ENCODE assay signal across 8 cellular contexts in genomic region chr17:20908373-20909273, GRCh38.
DNase-seq lines count a peak whose midpoint lies in the region; ATAC-seq and TF ChIP-seq lines count a peak whose summit lies in the region.

No MANE protein-coding gene starts in this region.

- H3K27me3 Mint-ChIP-seq in activated naive CD8-positive, alpha-beta T cell treated with anti-CD3 and anti-CD28 coated beads, Interleukin-2, amount 10 ng/mL, durations not matched to agents 7 days and 5 days: peaks cover 18% of the 10 kb centered on the region
- H3K27me3 Mint-ChIP-seq in osteocyte (ENCODE audit: unreplicated experiment): no peaks in the 10 kb centered on the region

- peak overlapping the region; percentile 76 for H3K14ac ChIP-seq in IMR-90 (replicated peaks; ENCODE audit: low read depth, low read length)

- intact Hi-C loops in IMR-90 (cut with micrococcal nuclease): loop anchor here (1.0 to 10.0 kb wide), 2 partner anchors 54 to 85 kb away; no protein-coding TSS in a partner anchor
- intact Hi-C loops in head of caudate nucleus (cut with DNase I): no loop called here

- peak overlapping the region; percentile 93 for H4K5ac ChIP-seq in IMR-90 (ENCODE audit: low read depth, low read length)

- POLR2A ChIA-PET in IMR-90 (lab: Charles Lee; ENCODE audit: unreplicated experiment): no interaction called here
- POLR2A ChIA-PET in activated naive CD8-positive, alpha-beta T cell treated with anti-CD3 and anti-CD28 coated beads, Interleukin-2, amount 10 ng/mL, durations not matched to agents 7 days and 5 days (lab: Charles Lee): interaction anchor here (0.6 kb wide), 1 partner anchor 9 kb away, joined by 4 read pairs; no protein-coding TSS in a partner anchor

- H2BK5ac ChIP-seq in IMR-90 (ENCODE audit: low read depth, low read length, poor library complexity, severe bottlenecking): peak overlapping the region; percentile 73

- CTCF ChIA-PET in IMR-90 (lab: Yijun Ruan, JAX): no interaction called here

- no peaks in the 10 kb centered on the region for H3K36me3 Mint-ChIP-seq in activated naive CD8-positive, alpha-beta T cell treated with anti-CD3 and anti-CD28 coated beads, Interleukin-2, amount 10 ng/mL, durations not matched to agents 7 days and 5 days
- H3K36me3 Mint-ChIP-seq in osteocyte (ENCODE audit: unreplicated experiment): peaks cover 5% of the 10 kb centered on the region

- H3K18ac ChIP-seq in IMR-90 (ENCODE audit: low read depth, low read length): peak overlapping the region; percentile 92

- no peaks in the 10 kb centered on the region for H3K36me3 ChIP-seq in IMR-90 (ENCODE audit: control insufficient read depth, insufficient read depth, low read length)

- DNase-seq in COLO829 (ENCODE audit: low spot score) (peak; percentile 82), IMR-90 (peak; percentile 53), SKM-1 (lab: John Stamatoyannopoulos, UW; ENCODE audit: unreplicated experiment) (peak; percentile 81), head of caudate nucleus (peak; percentile 90 to 98 (median 94)), osteocyte (ENCODE audit: extremely low spot score, unreplicated experiment) (peak; percentile 88)
- peak; percentile 87 for DNase-seq in activated naive CD8-positive, alpha-beta T cell treated with anti-CD3 and anti-CD28 coated beads, Interleukin-2, amount 10 ng/mL, durations not matched to agents 7 days and 5 days

- H3K56ac ChIP-seq in IMR-90 (ENCODE audit: extremely low read depth, insufficient read depth, low read length): no peak overlapping the region; the same call in 1 of the 2 replicates

- peak; percentile 46 for TF ChIP-seq RAD21 in IMR-90 (IDR thresholded peaks at IDR 0.05; ENCODE audit: low read length)

- no peak overlapping the region for H2BK20ac ChIP-seq in IMR-90 (ENCODE audit: low read depth, low read length)

- peak overlapping the region; percentile 99 for H2AFZ ChIP-seq in IMR-90 (replicated peaks; ENCODE audit: low read length, poor library complexity)

- peak overlapping the region; percentile 75 for H4K91ac ChIP-seq in IMR-90 (ENCODE audit: insufficient read depth, low read depth, low read length)

- peaks cover 6% of the 10 kb centered on the region for H3K4me1 Mint-ChIP-seq in activated naive CD8-positive, alpha-beta T cell treated with anti-CD3 and anti-CD28 coated beads, Interleukin-2, amount 10 ng/mL, durations not matched to agents 7 days and 5 days
- H3K4me1 Mint-ChIP-seq in osteocyte (ENCODE audit: unreplicated experiment): peaks cover 28% of the 10 kb centered on the region

- BruUV-seq in IMR-90 (replicated peaks; lab: Mats Ljungman, UMichigan): no TSS peak

- H3K9me3 ChIP-seq in IMR-90 (ENCODE audit: control insufficient read depth, insufficient read depth, low read length): no peaks in the 10 kb centered on the region

- no peaks in the 10 kb centered on the region for H3K9me3 Mint-ChIP-seq in activated naive CD8-positive, alpha-beta T cell treated with anti-CD3 and anti-CD28 coated beads, Interleukin-2, amount 10 ng/mL, durations not matched to agents 7 days and 5 days
- H3K9me3 Mint-ChIP-seq in osteocyte (ENCODE audit: unreplicated experiment): no peaks in the 10 kb centered on the region

- no peaks in the 10 kb centered on the region for H4K20me1 ChIP-seq in IMR-90 (ENCODE audit: insufficient read depth, low read length)

- H3K9me1 ChIP-seq in IMR-90 (ENCODE audit: insufficient read depth, low read length): no peaks in the 10 kb centered on the region

- TF ChIP-seq CTCF in IMR-90 (conservative IDR thresholded peaks at IDR 0.05; ENCODE audit: low read depth, low read length) (peak; percentile 59), osteocyte (IDR thresholded peaks at IDR 0.05) (peak; percentile 70)

- no peak overlapping the region; the same call in 2 of the 3 replicates for H2BK15ac ChIP-seq in IMR-90 (ENCODE audit: low read depth, low read length)

- H2AK9ac ChIP-seq in IMR-90 (replicated peaks; ENCODE audit: low read depth, low read length, poor library complexity): no peak overlapping the region

- H3K27me3 ChIP-seq in IMR-90 (ENCODE audit: control insufficient read depth, insufficient read depth, low read length): no peaks in the 10 kb centered on the region

- no peak for TF ChIP-seq POLR2A in IMR-90 (IDR thresholded peaks at IDR 0.05; ENCODE audit: low read depth, low read length)

- H3K4me2 ChIP-seq in IMR-90 (ENCODE audit: low read depth, low read length): peak overlapping the region; percentile 92

- no peaks in the 10 kb centered on the region for H3K4me1 ChIP-seq in IMR-90 (ENCODE audit: control insufficient read depth, insufficient read depth, low read length)

- ATAC-seq in GM21423 (IDR thresholded peaks at IDR 0.05; ENCODE audit: unreplicated experiment): peak; percentile 95
- peak; percentile 100 for ATAC-seq in IMR-90 (ENCODE audit: low read depth)
- ATAC-seq in activated naive CD8-positive, alpha-beta T cell treated with anti-CD3 and anti-CD28 coated beads, Interleukin-2, amount 10 ng/mL, durations not matched to agents 7 days and 5 days (ENCODE audit: low read depth): peak; percentile 100

- peak overlapping the region; percentile 85 for H2BK120ac ChIP-seq in IMR-90 (ENCODE audit: low read depth, low read length)

- H3K4ac ChIP-seq in IMR-90 (ENCODE audit: low read depth, low read length): peak overlapping the region; percentile 74

- H3K27ac Mint-ChIP-seq in activated naive CD8-positive, alpha-beta T cell treated with anti-CD3 and anti-CD28 coated beads, Interleukin-2, amount 10 ng/mL, durations not matched to agents 7 days and 5 days: peak overlapping the region; percentile 75
- peak overlapping the region; percentile 68 for H3K27ac Mint-ChIP-seq in osteocyte (ENCODE audit: unreplicated experiment)

- dilution Hi-C loops in IMR-90 (cut with HindIII; ENCODE audit: low sequenced_read_pairs, unreplicated experiment): no loop called here

- H3K23ac ChIP-seq in IMR-90 (ENCODE audit: low read depth, low read length): no peak overlapping the region; the same call in 1 of the 2 replicates

- in situ Hi-C loops in IMR-90 (cut with MboI; ENCODE audit: low sequenced_read_pairs): loop anchor here (5.0 kb wide), 1 partner anchor 84 kb away; no protein-coding TSS in a partner anchor

- no peaks in the 10 kb centered on the region for H3K79me1 ChIP-seq in IMR-90 (ENCODE audit: low read depth in 1 of 2, low read length in 2 of 2)

- H2AK5ac ChIP-seq in IMR-90 (ENCODE audit: low read depth, low read length): no peak overlapping the region

- 1% methylated on average over 20 of the region's 43 CpGs; no CpG with 5 or more reads in 1 of the 2 experiments for WGBS in IMR-90 (ENCODE audit: extremely low coverage in 2 of 2, insufficient read length in 1 of 2), 2 experiments

- H4K8ac ChIP-seq in IMR-90 (ENCODE audit: low read depth in 2 of 2, low read length in 2 of 2): peak overlapping the region; percentile 89 to 92

- H3K4me3 Mint-ChIP-seq in activated naive CD8-positive, alpha-beta T cell treated with anti-CD3 and anti-CD28 coated beads, Interleukin-2, amount 10 ng/mL, durations not matched to agents 7 days and 5 days: peak overlapping the region; percentile 80
- peak overlapping the region; percentile 57 for H3K4me3 Mint-ChIP-seq in osteocyte (ENCODE audit: unreplicated experiment)

- H3K27ac ChIP-seq in IMR-90 (ENCODE audit: insufficient read depth, low read length): peak overlapping the region; percentile 78
- peak overlapping the region; percentile 85 for H3K27ac ChIP-seq in temporal lobe (ENCODE audit: low read depth, low read length)

- peak overlapping the region; percentile 63 for H3K4me3 ChIP-seq in IMR-90 (ENCODE audit: insufficient read depth, low read depth, low read length)

- H3K9ac ChIP-seq in IMR-90 (ENCODE audit: low read depth, low read length): peak overlapping the region; percentile 80

TF ChIP-seq in IMR-90, 13 proteins besides CTCF, POLR2A, EP300 and RAD21:
- TF ChIP-seq RFX5 (IDR thresholded peaks at IDR 0.05; ENCODE audit: low read depth, low read length) (no peak), MAZ (IDR thresholded peaks at IDR 0.05; ENCODE audit: borderline replicate concordance, low read depth, low read length) (peak; percentile 80; the same call in 1 of the 2 replicates), ELK1 (IDR thresholded peaks at IDR 0.05; ENCODE audit: borderline replicate concordance, low read depth, low read length) (no peak), CHD1 (IDR thresholded peaks at IDR 0.05; ENCODE audit: low read depth, low read length) (no peak), NFE2L2 (IDR thresholded peaks at IDR 0.05; ENCODE audit: low read depth, low read length) (no peak), FOS (IDR thresholded peaks at IDR 0.05; ENCODE audit: low read depth, low read length) (no peak), SMC3 (IDR thresholded peaks at IDR 0.05; ENCODE audit: low read depth, low read length) (peak; percentile 58), CEBPB (IDR thresholded peaks at IDR 0.05; ENCODE audit: low read depth, low read length) (no peak), BHLHE40 (IDR thresholded peaks at IDR 0.05; ENCODE audit: low read depth, low read length) (no peak), RCOR1 (IDR thresholded peaks at IDR 0.05; ENCODE audit: insufficient replicate concordance, low read length) (no peak), MXI1 (IDR thresholded peaks at IDR 0.05; ENCODE audit: borderline replicate concordance, low read depth, low read length) (no peak), MAFK (IDR thresholded peaks at IDR 0.05; ENCODE audit: low read depth, low read length) (no peak)
- TF ChIP-seq, protein P1, sequence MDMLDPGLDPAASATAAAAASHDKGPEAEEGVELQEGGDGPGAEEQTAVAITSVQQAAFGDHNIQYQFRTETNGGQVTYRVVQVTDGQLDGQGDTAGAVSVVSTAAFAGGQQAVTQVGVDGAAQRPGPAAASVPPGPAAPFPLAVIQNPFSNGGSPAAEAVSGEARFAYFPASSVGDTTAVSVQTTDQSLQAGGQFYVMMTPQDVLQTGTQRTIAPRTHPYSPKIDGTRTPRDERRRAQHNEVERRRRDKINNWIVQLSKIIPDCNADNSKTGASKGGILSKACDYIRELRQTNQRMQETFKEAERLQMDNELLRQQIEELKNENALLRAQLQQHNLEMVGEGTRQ (IDR thresholded peaks at IDR 0.05; ENCODE audit: low read depth, low read length): no peak

Comparison
In these comparisons a context has a peak if more than half of its experiments do, and no peak if none do; other contexts are left out.
1. Peak in every context shown above with its lines: DNase-seq, ATAC-seq, H3K4me3 ChIP-seq and H3K27ac ChIP-seq.